ENCODE assay signal across 8 cellular contexts in the genomic region with DNA sequence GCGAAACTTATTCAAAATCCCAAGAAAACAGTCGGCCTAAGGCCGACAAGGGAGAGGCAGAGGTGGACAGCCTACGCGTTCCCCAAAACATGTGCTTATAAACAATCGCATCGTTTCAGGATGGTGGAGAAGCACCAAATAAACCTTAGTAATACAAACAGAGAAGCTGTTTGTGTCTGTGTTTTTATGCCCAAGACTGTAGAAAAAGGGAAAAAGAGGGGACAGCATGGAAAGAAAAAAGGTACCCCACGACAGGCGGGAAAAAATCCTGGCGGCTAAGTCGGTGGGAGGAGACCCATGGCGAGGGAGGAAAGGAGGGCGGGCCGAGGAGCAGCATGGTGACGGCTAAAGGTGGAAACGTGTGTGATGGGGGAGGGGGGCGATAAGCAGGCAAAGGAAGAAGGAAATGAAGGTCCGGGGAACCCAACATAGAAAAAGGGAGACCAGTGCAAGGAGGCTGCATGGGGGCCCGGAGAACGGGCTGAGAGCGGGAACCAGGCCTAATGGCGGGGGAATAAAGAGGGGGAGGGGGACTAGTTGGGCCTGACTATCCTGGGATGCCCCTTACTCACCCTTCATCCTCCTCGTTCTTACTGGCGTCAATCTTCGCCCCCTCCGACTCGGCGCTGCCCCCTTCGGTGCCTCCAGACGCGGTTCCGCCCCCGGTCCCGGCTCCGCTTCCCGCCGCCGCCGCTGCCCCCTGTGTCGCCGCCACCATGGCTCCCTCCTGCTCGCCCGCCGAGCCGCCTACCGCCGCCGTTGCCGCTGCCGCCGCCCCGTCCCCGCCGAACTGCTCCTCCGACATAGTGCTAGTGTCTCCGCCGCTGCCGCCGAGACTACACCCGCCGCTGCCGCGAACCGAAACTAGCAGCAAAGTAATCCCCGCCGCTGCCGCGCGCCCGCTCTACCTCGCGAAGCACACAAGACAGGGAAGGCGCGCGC.
DNase-seq lines count a peak whose midpoint lies in the region; ATAC-seq and TF ChIP-seq lines count a peak whose summit lies in the region.

No MANE protein-coding gene starts in this region.

- DNase-seq in DMS79 (lab: John Stamatoyannopoulos, UW) (peak; percentile 78), KBM-7 (peak; percentile 85), RPMI8226 (peak; percentile 78), foreskin fibroblast (peak; percentile 57 to 83)
- peak; percentile 52 for DNase-seq in activated effector memory CD4-positive, alpha-beta T cell treated with Interleukin-2 at 50 U/mL for 16 hours

- no peaks in the 10 kb centered on the region for H3K9me3 ChIP-seq in neuron (ENCODE audit: low read length)
- no peaks in the 10 kb centered on the region for H3K9me3 ChIP-seq in stomach smooth muscle (ENCODE audit: control insufficient read depth in 2 of 2, low read length in 2 of 2)

- H3K27ac ChIP-seq in stomach smooth muscle (ENCODE audit: low read length), result peak overlapping the region; percentile 95

- peak overlapping the region; percentile 86 to 89 for H3K4me3 ChIP-seq in foreskin fibroblast (ENCODE audit: low read depth in 1 of 2, low read length in 2 of 2)
- H3K4me3 ChIP-seq in neuron (ENCODE audit: low read length), result peak overlapping the region; percentile 83
- peak overlapping the region; percentile 96 to 100 for H3K4me3 ChIP-seq in stomach smooth muscle (ENCODE audit: low read length in 2 of 2)

- H3K4me1 ChIP-seq in neuron (ENCODE audit: insufficient read depth, low read length) (peaks cover 33% of the 10 kb centered on the region), stomach smooth muscle (ENCODE audit: control insufficient read depth, insufficient read depth, low read length) (peaks cover 10% of the 10 kb centered on the region)

- H3K36me3 ChIP-seq in neuron (ENCODE audit: insufficient read depth, low read length) (peaks cover 41% of the 10 kb centered on the region), stomach smooth muscle (ENCODE audit: control insufficient read depth in 2 of 2, insufficient read depth in 2 of 2, low read length in 2 of 2) (peaks cover 0 to 3% of the 10 kb centered on the region in 2 donors)

- TF ChIP-seq CTCF in foreskin fibroblast (IDR thresholded peaks at IDR 0.05; ENCODE audit: low read depth, low read length), result no peak

- peak overlapping the region; percentile 83 for H2AFZ ChIP-seq in neuron (ENCODE audit: low read depth, low read length)

- no peaks in the 10 kb centered on the region for H3K27me3 ChIP-seq in neuron (ENCODE audit: insufficient read depth, low read length)
- H3K27me3 ChIP-seq in stomach smooth muscle (ENCODE audit: control insufficient read depth in 1 of 2, insufficient read depth in 2 of 2, low read length in 2 of 2), result no peaks in the 10 kb centered on the region

- H3K9ac ChIP-seq in stomach smooth muscle (ENCODE audit: low read length in 2 of 2), result peak overlapping the region; percentile 89 to 95

- ATAC-seq in GM21737 (IDR thresholded peaks at IDR 0.05; ENCODE audit: unreplicated experiment), result peak; percentile 22

- in situ Hi-C loops in KBM-7 (cut with MboI; ENCODE audit: low pct_unique_long_range_greater_than_20kb, low sequenced_read_pairs), result no loop called here

Comparison
In these comparisons a context has a peak if more than half of its experiments do, and no peak if none do; other contexts are left out.
1. Peak in every context shown above with its lines: DNase-seq, ATAC-seq, H3K4me3 ChIP-seq and H3K27ac ChIP-seq.